Comparison of ENCODE assay signal across 18 cellular contexts in genomic region chr2:56357655-56358295, GRCh38.
DNase-seq lines count a peak whose midpoint lies in the region; ATAC-seq, FAIRE-seq and TF ChIP-seq lines count a peak whose summit lies in the region.
"Had no signal": no experiment of that assay in that cellular context is flagged by ENCODE, and none has a peak within 500 bp of the region (broad histone marks: within the 10 kb centered on the region; RNA-seq: fewer than 3 reads in every experiment).

No MANE protein-coding gene starts in this region.

- no peak overlapping the region for H3K4me2 ChIP-seq in endothelial cell of umbilical vein (ENCODE audit: insufficient read depth, low read length)
- H3K4me2 ChIP-seq: smooth muscle cell had no signal

- H3K9me1 ChIP-seq in endothelial cell of umbilical vein (replicated peaks; ENCODE audit: control insufficient read depth, extremely low read depth, insufficient read depth, low read length): no peaks in the 10 kb centered on the region

- no peaks in the 10 kb centered on the region for H3K27me3 ChIP-seq in endothelial cell of umbilical vein (ENCODE audit: control insufficient read depth in 2 of 2, insufficient read depth in 2 of 2, low read length in 2 of 2)
- H3K27me3 ChIP-seq in esophagus squamous epithelium: no peaks in the 10 kb centered on the region

- TF ChIP-seq CTCF in endothelial cell of umbilical vein (IDR thresholded peaks at IDR 0.05; ENCODE audit: extremely low read depth in 1 of 2, insufficient read depth in 1 of 2, low read depth in 1 of 2, low read length in 2 of 2) (no peak), esophagus squamous epithelium (IDR thresholded peaks at IDR 0.05) (no peak)

- intact Hi-C loops in endothelial cell of umbilical vein (cut with micrococcal nuclease) (no loop called here), esophagus squamous epithelium (cut with DNase I) (no loop called here)

- WGBS in esophagus squamous epithelium, 2 donors: 79 to 80% methylated on average over 3 of the region's 3 CpGs

- CTCF ChIA-PET in endothelial cell of umbilical vein (lab: Charles Lee): no interaction called here

- H3K9me3 ChIP-seq in endothelial cell of umbilical vein (replicated peaks; ENCODE audit: control insufficient read depth, insufficient read depth, low read length) (no peaks in the 10 kb centered on the region), esophagus squamous epithelium (no peaks in the 10 kb centered on the region)

- FAIRE-seq in endothelial cell of umbilical vein (lab: Jason Lieb, UNC) (peak; percentile 18), urothelium cell line (lab: Jason Lieb, UNC) (no peak)
- FAIRE-seq: kidney had no signal

- DNase-seq in Daoy (ENCODE audit: low read depth) (peak; percentile 73), LHCN-M2 (ENCODE audit: low read depth) (peak; percentile 45), NCI-H446 treated with DMSO at 0.1 percent for 48 hours (lab: John Stamatoyannopoulos, UW) (peak; percentile 75), endothelial cell of umbilical vein (ENCODE audit: low read depth, low spot score) (peak; percentile 10), urothelium cell line (ENCODE audit: low spot score) (no peak), esophagus squamous epithelium (lab: John Stamatoyannopoulos, UW) (no peak), erythroblast (lab: John Stamatoyannopoulos, UW) (no peak)
- DNase-seq: activated CD4-positive, alpha-beta T cell treated with anti-CD3 and anti-CD28 coated beads for 4 hours; activated CD8-positive, alpha-beta memory T cell treated with anti-CD3 and anti-CD28 coated beads, Interleukin-2, amount 50 U/mL, for 4 hours; amygdala; hypothalamus; kidney; mesendoderm; natural killer cell; RPMI8226; stimulated activated CD4-positive, alpha-beta T cell treated with anti-CD3 and anti-CD28 coated beads, Interleukin-4, amount 100 ng/mL, for 4 hours had no signal

- H3K36me3 ChIP-seq in endothelial cell of umbilical vein (ENCODE audit: control insufficient read depth in 2 of 2, extremely low read depth in 1 of 2, insufficient read depth in 2 of 2, low read length in 2 of 2): no peaks in the 10 kb centered on the region
- no peaks in the 10 kb centered on the region for H3K36me3 ChIP-seq in esophagus squamous epithelium

- no peak for TF ChIP-seq POLR2A in endothelial cell of umbilical vein (IDR thresholded peaks at IDR 0.05; ENCODE audit: low read depth, low read length)
- no peak for TF ChIP-seq POLR2A in esophagus squamous epithelium (IDR thresholded peaks at IDR 0.05)
- no peak for TF ChIP-seq POLR2A in erythroblast (IDR thresholded peaks at IDR 0.05; ENCODE audit: low read length)

- no peaks in the 10 kb centered on the region for H4K20me1 ChIP-seq in endothelial cell of umbilical vein (replicated peaks; ENCODE audit: control insufficient read depth, extremely low read depth, insufficient read depth, low read length)

- H3K9ac ChIP-seq in endothelial cell of umbilical vein (replicated peaks; ENCODE audit: extremely low read depth, insufficient read depth, low read length): no peak overlapping the region

- H3K27ac ChIP-seq in endothelial cell of umbilical vein (ENCODE audit: insufficient read depth, low read depth, low read length): no peak overlapping the region
- H3K27ac ChIP-seq in esophagus squamous epithelium: no peak overlapping the region

- no peak overlapping the region for H2AFZ ChIP-seq in endothelial cell of umbilical vein (ENCODE audit: low read depth, low read length)

- H3K79me2 ChIP-seq in endothelial cell of umbilical vein (ENCODE audit: control insufficient read depth, insufficient read depth, low read length): no peaks in the 10 kb centered on the region

- no TSS peak for BruUV-seq in endothelial cell of umbilical vein (replicated peaks; lab: Mats Ljungman, UMichigan)

- no peak overlapping the region for H3K4me3 ChIP-seq in endothelial cell of umbilical vein (replicated peaks in 1 of 3; ENCODE audit: insufficient read depth in 1 of 3, low read depth in 1 of 3, low read length in 3 of 3)
- H3K4me3 ChIP-seq in esophagus squamous epithelium: no peak overlapping the region
- H3K4me3 ChIP-seq: smooth muscle cell had no signal

- dilution Hi-C loops in endothelial cell of umbilical vein (cut with MboI; ENCODE audit: extremely low pct_ligation_motif_present, low sequenced_read_pairs): no loop called here

- POLR2A ChIA-PET in endothelial cell of umbilical vein (lab: Charles Lee): no interaction called here

- ATAC-seq in HG02678 (IDR thresholded peaks at IDR 0.05; ENCODE audit: unreplicated experiment): no peak
- ATAC-seq: natural killer cell had no signal

- H3K4me1 ChIP-seq in endothelial cell of umbilical vein (ENCODE audit: control insufficient read depth, extremely low read depth, insufficient read depth, low read length) (no peaks in the 10 kb centered on the region), esophagus squamous epithelium (no peaks in the 10 kb centered on the region)

TF ChIP-seq in endothelial cell of umbilical vein, 7 proteins besides CTCF, POLR2A, EP300 and RAD21:
- no peak for TF ChIP-seq FOS (IDR thresholded peaks at IDR 0.05; ENCODE audit: borderline replicate concordance, insufficient read depth, low read length)
- no peak for TF ChIP-seq EZH2 (IDR thresholded peaks at IDR 0.05; ENCODE audit: borderline replicate concordance, low read depth, low read length, severe bottlenecking)
- TF ChIP-seq JUN (IDR thresholded peaks at IDR 0.05; ENCODE audit: borderline replicate concordance, insufficient read depth, insufficient read length, low read depth): no peak
- TF ChIP-seq MAX (IDR thresholded peaks at IDR 0.05; ENCODE audit: insufficient read depth, insufficient read length): no peak
- TF ChIP-seq GATA2 (IDR thresholded peaks at IDR 0.05; ENCODE audit: insufficient read depth, insufficient read length, low read depth, low read length): no peak
- TF ChIP-seq POLR2AphosphoS5 (IDR thresholded peaks at IDR 0.05; ENCODE audit: insufficient read depth, low read depth, low read length): no peak

Comparison
In these comparisons a context has a peak if more than half of its experiments do, and no peak if none do; other contexts are left out.
1. DNase-seq: peak in Daoy (single experiment), LHCN-M2 (single experiment), NCI-H446 treated with DMSO at 0.1 percent for 48 hours (single experiment) and endothelial cell of umbilical vein (single experiment); none in urothelium cell line (single experiment), esophagus squamous epithelium (single experiment) and erythroblast (0 of 2).